Comparison of ENCODE assay signal across 1 cellular context in the genomic region with DNA sequence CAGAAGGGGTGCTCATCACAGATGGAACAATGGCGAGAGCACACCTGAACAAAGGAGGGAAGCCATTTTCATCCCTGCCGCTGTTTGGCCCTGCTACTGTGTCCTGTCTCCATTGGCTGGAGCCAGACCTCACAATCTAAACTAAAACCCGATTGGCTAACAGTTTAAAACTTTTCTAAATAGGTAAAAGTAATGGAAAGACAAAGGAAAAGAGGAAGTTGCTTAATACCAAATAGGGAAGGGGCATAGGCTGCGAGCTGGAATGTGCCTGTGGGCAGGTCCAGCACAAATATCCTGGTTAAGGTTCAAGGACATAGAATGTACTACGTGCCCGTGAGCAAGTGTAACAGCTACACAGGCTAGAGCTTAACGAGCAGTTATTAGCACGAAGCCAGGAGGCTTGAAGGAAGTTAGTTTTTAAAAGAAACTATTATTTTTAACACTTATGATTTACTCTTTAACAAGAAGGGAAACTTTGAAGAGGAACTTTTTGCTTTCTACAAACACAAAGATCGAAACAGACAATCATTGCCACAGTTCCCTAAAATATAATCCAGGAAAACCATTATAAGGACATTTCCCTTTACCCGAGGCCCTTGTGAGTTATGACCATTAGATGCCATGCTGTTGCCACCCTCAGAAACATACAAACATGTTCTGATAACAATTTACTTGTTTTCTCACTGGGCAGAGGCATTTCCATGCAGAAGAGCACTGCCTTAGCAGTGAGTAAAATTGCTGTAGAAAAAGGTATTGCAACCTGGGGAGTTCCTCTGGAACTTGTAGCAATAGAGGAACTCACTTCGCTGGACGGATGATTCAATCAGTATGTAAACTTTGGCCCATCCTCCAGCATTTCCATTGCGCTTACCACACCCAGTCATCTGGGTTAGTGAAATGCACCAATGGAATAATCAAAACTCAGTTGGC.
TF ChIP-seq lines count a peak whose summit lies in the region.

No MANE protein-coding gene starts in this region.

TF ChIP-seq in K562, 482 proteins besides CTCF, POLR2A, EP300 and RAD21 (continued from another document and continues in another):
- TF ChIP-seq, protein P1, sequence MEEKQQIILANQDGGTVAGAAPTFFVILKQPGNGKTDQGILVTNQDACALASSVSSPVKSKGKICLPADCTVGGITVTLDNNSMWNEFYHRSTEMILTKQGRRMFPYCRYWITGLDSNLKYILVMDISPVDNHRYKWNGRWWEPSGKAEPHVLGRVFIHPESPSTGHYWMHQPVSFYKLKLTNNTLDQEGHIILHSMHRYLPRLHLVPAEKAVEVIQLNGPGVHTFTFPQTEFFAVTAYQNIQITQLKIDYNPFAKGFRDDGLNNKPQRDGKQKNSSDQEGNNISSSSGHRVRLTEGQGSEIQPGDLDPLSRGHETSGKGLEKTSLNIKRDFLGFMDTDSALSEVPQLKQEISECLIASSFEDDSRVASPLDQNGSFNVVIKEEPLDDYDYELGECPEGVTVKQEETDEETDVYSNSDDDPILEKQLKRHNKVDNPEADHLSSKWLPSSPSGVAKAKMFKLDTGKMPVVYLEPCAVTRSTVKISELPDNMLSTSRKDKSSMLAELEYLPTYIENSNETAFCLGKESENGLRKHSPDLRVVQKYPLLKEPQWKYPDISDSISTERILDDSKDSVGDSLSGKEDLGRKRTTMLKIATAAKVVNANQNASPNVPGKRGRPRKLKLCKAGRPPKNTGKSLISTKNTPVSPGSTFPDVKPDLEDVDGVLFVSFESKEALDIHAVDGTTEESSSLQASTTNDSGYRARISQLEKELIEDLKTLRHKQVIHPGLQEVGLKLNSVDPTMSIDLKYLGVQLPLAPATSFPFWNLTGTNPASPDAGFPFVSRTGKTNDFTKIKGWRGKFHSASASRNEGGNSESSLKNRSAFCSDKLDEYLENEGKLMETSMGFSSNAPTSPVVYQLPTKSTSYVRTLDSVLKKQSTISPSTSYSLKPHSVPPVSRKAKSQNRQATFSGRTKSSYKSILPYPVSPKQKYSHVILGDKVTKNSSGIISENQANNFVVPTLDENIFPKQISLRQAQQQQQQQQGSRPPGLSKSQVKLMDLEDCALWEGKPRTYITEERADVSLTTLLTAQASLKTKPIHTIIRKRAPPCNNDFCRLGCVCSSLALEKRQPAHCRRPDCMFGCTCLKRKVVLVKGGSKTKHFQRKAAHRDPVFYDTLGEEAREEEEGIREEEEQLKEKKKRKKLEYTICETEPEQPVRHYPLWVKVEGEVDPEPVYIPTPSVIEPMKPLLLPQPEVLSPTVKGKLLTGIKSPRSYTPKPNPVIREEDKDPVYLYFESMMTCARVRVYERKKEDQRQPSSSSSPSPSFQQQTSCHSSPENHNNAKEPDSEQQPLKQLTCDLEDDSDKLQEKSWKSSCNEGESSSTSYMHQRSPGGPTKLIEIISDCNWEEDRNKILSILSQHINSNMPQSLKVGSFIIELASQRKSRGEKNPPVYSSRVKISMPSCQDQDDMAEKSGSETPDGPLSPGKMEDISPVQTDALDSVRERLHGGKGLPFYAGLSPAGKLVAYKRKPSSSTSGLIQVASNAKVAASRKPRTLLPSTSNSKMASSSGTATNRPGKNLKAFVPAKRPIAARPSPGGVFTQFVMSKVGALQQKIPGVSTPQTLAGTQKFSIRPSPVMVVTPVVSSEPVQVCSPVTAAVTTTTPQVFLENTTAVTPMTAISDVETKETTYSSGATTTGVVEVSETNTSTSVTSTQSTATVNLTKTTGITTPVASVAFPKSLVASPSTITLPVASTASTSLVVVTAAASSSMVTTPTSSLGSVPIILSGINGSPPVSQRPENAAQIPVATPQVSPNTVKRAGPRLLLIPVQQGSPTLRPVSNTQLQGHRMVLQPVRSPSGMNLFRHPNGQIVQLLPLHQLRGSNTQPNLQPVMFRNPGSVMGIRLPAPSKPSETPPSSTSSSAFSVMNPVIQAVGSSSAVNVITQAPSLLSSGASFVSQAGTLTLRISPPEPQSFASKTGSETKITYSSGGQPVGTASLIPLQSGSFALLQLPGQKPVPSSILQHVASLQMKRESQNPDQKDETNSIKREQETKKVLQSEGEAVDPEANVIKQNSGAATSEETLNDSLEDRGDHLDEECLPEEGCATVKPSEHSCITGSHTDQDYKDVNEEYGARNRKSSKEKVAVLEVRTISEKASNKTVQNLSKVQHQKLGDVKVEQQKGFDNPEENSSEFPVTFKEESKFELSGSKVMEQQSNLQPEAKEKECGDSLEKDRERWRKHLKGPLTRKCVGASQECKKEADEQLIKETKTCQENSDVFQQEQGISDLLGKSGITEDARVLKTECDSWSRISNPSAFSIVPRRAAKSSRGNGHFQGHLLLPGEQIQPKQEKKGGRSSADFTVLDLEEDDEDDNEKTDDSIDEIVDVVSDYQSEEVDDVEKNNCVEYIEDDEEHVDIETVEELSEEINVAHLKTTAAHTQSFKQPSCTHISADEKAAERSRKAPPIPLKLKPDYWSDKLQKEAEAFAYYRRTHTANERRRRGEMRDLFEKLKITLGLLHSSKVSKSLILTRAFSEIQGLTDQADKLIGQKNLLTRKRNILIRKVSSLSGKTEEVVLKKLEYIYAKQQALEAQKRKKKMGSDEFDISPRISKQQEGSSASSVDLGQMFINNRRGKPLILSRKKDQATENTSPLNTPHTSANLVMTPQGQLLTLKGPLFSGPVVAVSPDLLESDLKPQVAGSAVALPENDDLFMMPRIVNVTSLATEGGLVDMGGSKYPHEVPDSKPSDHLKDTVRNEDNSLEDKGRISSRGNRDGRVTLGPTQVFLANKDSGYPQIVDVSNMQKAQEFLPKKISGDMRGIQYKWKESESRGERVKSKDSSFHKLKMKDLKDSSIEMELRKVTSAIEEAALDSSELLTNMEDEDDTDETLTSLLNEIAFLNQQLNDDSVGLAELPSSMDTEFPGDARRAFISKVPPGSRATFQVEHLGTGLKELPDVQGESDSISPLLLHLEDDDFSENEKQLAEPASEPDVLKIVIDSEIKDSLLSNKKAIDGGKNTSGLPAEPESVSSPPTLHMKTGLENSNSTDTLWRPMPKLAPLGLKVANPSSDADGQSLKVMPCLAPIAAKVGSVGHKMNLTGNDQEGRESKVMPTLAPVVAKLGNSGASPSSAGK (IDR thresholded peaks at IDR 0.05) = peak; percentile 41
- TF ChIP-seq ZSCAN32 (CRISPR knock-in tag; IDR thresholded peaks at IDR 0.05) = no peak; the same call in 1 of the 2 replicates
- TF ChIP-seq, protein P2, sequence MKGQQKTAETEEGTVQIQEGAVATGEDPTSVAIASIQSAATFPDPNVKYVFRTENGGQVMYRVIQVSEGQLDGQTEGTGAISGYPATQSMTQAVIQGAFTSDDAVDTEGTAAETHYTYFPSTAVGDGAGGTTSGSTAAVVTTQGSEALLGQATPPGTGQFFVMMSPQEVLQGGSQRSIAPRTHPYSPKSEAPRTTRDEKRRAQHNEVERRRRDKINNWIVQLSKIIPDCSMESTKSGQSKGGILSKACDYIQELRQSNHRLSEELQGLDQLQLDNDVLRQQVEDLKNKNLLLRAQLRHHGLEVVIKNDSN (CRISPR knock-in tag; IDR thresholded peaks at IDR 0.05) = no peak
- no peak; the same call in 1 of the 2 replicates for TF ChIP-seq ZNF197 (CRISPR knock-in tag; IDR thresholded peaks at IDR 0.05; ENCODE audit: low read depth)
- TF ChIP-seq, protein P3, sequence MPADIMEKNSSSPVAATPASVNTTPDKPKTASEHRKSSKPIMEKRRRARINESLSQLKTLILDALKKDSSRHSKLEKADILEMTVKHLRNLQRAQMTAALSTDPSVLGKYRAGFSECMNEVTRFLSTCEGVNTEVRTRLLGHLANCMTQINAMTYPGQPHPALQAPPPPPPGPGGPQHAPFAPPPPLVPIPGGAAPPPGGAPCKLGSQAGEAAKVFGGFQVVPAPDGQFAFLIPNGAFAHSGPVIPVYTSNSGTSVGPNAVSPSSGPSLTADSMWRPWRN (IDR thresholded peaks at IDR 0.05; ENCODE audit: low read depth) = peak; percentile 14; the same call in 1 of the 2 replicates
- TF ChIP-seq, protein P4, sequence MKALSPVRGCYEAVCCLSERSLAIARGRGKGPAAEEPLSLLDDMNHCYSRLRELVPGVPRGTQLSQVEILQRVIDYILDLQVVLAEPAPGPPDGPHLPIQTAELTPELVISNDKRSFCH (CRISPR knock-in tag; IDR thresholded peaks at IDR 0.05) = no peak
- TF ChIP-seq, protein P4 (tag; IDR thresholded peaks at IDR 0.05) = 0 out of 2 replicates have a peak, but pooled peaks have one; percentile 53
- no peak for TF ChIP-seq SNIP1 (IDR thresholded peaks at IDR 0.05; ENCODE audit: low read depth)
- no peak for TF ChIP-seq CBX5 (IDR thresholded peaks at IDR 0.05; ENCODE audit: borderline replicate concordance, low read depth)
- peak; percentile 76 for TF ChIP-seq MECOM (CRISPR knock-in tag; IDR thresholded peaks at IDR 0.05)
- no peak for TF ChIP-seq ELF2 (CRISPR knock-in tag; IDR thresholded peaks at IDR 0.05)
- peak; percentile 58 for TF ChIP-seq CEBPB (tag; IDR thresholded peaks at IDR 0.05)
- TF ChIP-seq GTF2F1 (IDR thresholded peaks at IDR 0.05; ENCODE audit: low read depth, low read length) = no peak
- TF ChIP-seq, protein P5, sequence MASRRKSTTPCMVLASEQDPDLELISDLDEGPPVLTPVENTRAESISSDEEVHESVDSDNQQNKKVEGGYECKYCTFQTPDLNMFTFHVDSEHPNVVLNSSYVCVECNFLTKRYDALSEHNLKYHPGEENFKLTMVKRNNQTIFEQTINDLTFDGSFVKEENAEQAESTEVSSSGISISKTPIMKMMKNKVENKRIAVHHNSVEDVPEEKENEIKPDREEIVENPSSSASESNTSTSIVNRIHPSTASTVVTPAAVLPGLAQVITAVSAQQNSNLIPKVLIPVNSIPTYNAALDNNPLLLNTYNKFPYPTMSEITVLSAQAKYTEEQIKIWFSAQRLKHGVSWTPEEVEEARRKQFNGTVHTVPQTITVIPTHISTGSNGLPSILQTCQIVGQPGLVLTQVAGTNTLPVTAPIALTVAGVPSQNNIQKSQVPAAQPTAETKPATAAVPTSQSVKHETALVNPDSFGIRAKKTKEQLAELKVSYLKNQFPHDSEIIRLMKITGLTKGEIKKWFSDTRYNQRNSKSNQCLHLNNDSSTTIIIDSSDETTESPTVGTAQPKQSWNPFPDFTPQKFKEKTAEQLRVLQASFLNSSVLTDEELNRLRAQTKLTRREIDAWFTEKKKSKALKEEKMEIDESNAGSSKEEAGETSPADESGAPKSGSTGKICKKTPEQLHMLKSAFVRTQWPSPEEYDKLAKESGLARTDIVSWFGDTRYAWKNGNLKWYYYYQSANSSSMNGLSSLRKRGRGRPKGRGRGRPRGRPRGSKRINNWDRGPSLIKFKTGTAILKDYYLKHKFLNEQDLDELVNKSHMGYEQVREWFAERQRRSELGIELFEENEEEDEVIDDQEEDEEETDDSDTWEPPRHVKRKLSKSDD (conservative IDR thresholded peaks at IDR 0.05; ENCODE audit: low read length) = no peak
- no peak for TF ChIP-seq MXI1 (IDR thresholded peaks at IDR 0.05; ENCODE audit: low read depth, low read length)
- TF ChIP-seq ASH1L (IDR thresholded peaks at IDR 0.05; ENCODE audit: borderline replicate concordance, low read depth, partially characterized antibody) = no peak
- no peak for TF ChIP-seq HEY1 (CRISPR knock-in tag; IDR thresholded peaks at IDR 0.05; ENCODE audit: borderline replicate concordance)
- TF ChIP-seq, protein P6, sequence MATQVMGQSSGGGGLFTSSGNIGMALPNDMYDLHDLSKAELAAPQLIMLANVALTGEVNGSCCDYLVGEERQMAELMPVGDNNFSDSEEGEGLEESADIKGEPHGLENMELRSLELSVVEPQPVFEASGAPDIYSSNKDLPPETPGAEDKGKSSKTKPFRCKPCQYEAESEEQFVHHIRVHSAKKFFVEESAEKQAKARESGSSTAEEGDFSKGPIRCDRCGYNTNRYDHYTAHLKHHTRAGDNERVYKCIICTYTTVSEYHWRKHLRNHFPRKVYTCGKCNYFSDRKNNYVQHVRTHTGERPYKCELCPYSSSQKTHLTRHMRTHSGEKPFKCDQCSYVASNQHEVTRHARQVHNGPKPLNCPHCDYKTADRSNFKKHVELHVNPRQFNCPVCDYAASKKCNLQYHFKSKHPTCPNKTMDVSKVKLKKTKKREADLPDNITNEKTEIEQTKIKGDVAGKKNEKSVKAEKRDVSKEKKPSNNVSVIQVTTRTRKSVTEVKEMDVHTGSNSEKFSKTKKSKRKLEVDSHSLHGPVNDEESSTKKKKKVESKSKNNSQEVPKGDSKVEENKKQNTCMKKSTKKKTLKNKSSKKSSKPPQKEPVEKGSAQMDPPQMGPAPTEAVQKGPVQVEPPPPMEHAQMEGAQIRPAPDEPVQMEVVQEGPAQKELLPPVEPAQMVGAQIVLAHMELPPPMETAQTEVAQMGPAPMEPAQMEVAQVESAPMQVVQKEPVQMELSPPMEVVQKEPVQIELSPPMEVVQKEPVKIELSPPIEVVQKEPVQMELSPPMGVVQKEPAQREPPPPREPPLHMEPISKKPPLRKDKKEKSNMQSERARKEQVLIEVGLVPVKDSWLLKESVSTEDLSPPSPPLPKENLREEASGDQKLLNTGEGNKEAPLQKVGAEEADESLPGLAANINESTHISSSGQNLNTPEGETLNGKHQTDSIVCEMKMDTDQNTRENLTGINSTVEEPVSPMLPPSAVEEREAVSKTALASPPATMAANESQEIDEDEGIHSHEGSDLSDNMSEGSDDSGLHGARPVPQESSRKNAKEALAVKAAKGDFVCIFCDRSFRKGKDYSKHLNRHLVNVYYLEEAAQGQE (CRISPR knock-in tag; IDR thresholded peaks at IDR 0.05; ENCODE audit: low read depth) = 0 out of 2 replicates have a peak, but pooled peaks have one; percentile 30
- no peak for TF ChIP-seq POLR2AphosphoS5 (IDR thresholded peaks at IDR 0.05; ENCODE audit: control insufficient read depth, insufficient read depth, low read depth, low read length)
- TF ChIP-seq MTA3 (IDR thresholded peaks at IDR 0.05; ENCODE audit: borderline replicate concordance) = peak; percentile 73
